Comparison of ENCODE assay signal across 1 cellular context in the genomic region with DNA sequence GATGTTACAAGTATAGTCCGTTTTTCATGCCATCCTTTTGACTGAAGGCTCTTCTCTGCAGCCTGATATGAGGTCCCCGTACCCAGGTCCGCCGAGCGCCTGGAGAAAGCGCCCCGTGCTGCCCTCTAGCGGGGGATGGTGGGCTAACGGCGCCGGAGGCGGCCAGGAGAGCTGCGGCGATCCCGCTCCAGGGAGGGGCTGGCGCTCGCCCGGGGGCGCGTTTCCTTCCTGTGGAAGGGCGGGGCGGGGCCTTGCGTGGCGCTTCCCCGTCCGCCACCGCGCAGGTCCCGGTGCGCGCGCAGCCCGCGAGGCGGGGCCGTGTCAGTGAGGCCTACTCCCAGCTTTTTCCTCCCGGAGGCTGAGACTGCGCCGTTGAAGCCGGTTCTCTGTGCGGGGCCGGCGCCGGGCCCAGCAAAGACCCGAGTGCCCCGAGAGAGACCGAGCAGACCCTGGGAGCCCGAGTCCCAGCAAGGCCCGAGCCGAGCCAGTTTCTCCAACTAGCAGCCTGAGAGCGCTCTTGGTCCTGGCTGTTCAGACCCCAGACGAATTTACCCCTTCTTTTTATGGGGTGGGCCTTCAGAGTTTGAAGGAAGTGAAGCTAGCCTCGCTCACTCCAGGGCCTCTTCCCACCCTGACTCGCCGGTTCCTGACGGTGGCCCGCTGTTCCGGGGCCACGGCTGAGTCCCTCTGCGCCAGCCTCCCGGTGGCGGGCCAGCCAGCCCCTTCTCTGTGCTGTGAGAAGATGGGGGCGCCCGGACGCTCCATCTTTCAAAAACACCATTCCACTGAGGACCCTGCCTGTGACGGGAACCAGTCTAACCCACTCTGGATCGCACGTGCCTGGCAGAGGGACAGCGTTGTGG.
TF ChIP-seq lines count a peak whose summit lies in the region.

No MANE protein-coding gene starts in this region.

TF ChIP-seq in K562, 482 proteins besides CTCF, POLR2A, EP300 and RAD21 (continued from another document and continues in another):
- TF ChIP-seq, protein P1, sequence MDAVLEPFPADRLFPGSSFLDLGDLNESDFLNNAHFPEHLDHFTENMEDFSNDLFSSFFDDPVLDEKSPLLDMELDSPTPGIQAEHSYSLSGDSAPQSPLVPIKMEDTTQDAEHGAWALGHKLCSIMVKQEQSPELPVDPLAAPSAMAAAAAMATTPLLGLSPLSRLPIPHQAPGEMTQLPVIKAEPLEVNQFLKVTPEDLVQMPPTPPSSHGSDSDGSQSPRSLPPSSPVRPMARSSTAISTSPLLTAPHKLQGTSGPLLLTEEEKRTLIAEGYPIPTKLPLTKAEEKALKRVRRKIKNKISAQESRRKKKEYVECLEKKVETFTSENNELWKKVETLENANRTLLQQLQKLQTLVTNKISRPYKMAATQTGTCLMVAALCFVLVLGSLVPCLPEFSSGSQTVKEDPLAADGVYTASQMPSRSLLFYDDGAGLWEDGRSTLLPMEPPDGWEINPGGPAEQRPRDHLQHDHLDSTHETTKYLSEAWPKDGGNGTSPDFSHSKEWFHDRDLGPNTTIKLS (IDR thresholded peaks at IDR 0.05; ENCODE audit: borderline replicate concordance, low read depth): peak; percentile 63; the same call in 1 of the 2 replicates
- peak; percentile 54 for TF ChIP-seq KLF16 (IDR thresholded peaks at IDR 0.05)
- no peak for TF ChIP-seq NR2C2 (CRISPR knock-in tag; IDR thresholded peaks at IDR 0.05)
- peak; percentile 54; the same call in 1 of the 2 replicates for TF ChIP-seq NR2C2 (tag; IDR thresholded peaks at IDR 0.05)
- TF ChIP-seq EP400 (IDR thresholded peaks at IDR 0.05): peak; percentile 16; the same call in 1 of the 2 replicates
- TF ChIP-seq, protein P2, sequence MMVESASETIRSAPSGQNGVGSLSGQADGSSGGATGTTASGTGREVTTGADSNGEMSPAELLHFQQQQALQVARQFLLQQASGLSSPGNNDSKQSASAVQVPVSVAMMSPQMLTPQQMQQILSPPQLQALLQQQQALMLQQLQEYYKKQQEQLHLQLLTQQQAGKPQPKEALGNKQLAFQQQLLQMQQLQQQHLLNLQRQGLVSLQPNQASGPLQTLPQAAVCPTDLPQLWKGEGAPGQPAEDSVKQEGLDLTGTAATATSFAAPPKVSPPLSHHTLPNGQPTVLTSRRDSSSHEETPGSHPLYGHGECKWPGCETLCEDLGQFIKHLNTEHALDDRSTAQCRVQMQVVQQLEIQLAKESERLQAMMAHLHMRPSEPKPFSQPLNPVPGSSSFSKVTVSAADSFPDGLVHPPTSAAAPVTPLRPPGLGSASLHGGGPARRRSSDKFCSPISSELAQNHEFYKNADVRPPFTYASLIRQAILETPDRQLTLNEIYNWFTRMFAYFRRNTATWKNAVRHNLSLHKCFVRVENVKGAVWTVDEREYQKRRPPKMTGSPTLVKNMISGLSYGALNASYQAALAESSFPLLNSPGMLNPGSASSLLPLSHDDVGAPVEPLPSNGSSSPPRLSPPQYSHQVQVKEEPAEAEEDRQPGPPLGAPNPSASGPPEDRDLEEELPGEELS (CRISPR knock-in tag; IDR thresholded peaks at IDR 0.05; ENCODE audit: borderline replicate concordance): no peak
- TF ChIP-seq GATAD2B (IDR thresholded peaks at IDR 0.05; ENCODE audit: borderline replicate concordance): peak; percentile 60; the same call in 1 of the 2 replicates
- 0 out of 2 replicates have a peak, but pooled peaks have one; percentile 30 for TF ChIP-seq PHB (CRISPR knock-in tag; IDR thresholded peaks at IDR 0.05)
- peak; percentile 92 for TF ChIP-seq PHF8 (IDR thresholded peaks at IDR 0.05; ENCODE audit: borderline replicate concordance, low read length)
- TF ChIP-seq ZNF311 (CRISPR knock-in tag; IDR thresholded peaks at IDR 0.05): no peak
- no peak for TF ChIP-seq RFX7 (CRISPR knock-in tag; IDR thresholded peaks at IDR 0.05)
- TF ChIP-seq NFRKB (IDR thresholded peaks at IDR 0.05; ENCODE audit: low read depth): 0 out of 2 replicates have a peak, but pooled peaks have one; percentile 46
- no peak for TF ChIP-seq BCOR (IDR thresholded peaks at IDR 0.05)
- TF ChIP-seq, protein P3, sequence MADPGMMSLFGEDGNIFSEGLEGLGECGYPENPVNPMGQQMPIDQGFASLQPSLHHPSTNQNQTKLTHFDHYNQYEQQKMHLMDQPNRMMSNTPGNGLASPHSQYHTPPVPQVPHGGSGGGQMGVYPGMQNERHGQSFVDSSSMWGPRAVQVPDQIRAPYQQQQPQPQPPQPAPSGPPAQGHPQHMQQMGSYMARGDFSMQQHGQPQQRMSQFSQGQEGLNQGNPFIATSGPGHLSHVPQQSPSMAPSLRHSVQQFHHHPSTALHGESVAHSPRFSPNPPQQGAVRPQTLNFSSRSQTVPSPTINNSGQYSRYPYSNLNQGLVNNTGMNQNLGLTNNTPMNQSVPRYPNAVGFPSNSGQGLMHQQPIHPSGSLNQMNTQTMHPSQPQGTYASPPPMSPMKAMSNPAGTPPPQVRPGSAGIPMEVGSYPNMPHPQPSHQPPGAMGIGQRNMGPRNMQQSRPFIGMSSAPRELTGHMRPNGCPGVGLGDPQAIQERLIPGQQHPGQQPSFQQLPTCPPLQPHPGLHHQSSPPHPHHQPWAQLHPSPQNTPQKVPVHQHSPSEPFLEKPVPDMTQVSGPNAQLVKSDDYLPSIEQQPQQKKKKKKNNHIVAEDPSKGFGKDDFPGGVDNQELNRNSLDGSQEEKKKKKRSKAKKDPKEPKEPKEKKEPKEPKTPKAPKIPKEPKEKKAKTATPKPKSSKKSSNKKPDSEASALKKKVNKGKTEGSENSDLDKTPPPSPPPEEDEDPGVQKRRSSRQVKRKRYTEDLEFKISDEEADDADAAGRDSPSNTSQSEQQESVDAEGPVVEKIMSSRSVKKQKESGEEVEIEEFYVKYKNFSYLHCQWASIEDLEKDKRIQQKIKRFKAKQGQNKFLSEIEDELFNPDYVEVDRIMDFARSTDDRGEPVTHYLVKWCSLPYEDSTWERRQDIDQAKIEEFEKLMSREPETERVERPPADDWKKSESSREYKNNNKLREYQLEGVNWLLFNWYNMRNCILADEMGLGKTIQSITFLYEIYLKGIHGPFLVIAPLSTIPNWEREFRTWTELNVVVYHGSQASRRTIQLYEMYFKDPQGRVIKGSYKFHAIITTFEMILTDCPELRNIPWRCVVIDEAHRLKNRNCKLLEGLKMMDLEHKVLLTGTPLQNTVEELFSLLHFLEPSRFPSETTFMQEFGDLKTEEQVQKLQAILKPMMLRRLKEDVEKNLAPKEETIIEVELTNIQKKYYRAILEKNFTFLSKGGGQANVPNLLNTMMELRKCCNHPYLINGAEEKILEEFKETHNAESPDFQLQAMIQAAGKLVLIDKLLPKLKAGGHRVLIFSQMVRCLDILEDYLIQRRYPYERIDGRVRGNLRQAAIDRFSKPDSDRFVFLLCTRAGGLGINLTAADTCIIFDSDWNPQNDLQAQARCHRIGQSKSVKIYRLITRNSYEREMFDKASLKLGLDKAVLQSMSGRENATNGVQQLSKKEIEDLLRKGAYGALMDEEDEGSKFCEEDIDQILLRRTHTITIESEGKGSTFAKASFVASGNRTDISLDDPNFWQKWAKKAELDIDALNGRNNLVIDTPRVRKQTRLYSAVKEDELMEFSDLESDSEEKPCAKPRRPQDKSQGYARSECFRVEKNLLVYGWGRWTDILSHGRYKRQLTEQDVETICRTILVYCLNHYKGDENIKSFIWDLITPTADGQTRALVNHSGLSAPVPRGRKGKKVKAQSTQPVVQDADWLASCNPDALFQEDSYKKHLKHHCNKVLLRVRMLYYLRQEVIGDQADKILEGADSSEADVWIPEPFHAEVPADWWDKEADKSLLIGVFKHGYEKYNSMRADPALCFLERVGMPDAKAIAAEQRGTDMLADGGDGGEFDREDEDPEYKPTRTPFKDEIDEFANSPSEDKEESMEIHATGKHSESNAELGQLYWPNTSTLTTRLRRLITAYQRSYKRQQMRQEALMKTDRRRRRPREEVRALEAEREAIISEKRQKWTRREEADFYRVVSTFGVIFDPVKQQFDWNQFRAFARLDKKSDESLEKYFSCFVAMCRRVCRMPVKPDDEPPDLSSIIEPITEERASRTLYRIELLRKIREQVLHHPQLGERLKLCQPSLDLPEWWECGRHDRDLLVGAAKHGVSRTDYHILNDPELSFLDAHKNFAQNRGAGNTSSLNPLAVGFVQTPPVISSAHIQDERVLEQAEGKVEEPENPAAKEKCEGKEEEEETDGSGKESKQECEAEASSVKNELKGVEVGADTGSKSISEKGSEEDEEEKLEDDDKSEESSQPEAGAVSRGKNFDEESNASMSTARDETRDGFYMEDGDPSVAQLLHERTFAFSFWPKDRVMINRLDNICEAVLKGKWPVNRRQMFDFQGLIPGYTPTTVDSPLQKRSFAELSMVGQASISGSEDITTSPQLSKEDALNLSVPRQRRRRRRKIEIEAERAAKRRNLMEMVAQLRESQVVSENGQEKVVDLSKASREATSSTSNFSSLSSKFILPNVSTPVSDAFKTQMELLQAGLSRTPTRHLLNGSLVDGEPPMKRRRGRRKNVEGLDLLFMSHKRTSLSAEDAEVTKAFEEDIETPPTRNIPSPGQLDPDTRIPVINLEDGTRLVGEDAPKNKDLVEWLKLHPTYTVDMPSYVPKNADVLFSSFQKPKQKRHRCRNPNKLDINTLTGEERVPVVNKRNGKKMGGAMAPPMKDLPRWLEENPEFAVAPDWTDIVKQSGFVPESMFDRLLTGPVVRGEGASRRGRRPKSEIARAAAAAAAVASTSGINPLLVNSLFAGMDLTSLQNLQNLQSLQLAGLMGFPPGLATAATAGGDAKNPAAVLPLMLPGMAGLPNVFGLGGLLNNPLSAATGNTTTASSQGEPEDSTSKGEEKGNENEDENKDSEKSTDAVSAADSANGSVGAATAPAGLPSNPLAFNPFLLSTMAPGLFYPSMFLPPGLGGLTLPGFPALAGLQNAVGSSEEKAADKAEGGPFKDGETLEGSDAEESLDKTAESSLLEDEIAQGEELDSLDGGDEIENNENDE (IDR thresholded peaks at IDR 0.05; ENCODE audit: low read depth, low read length): no peak
- 0 out of 2 replicates have a peak, but pooled peaks have one; percentile 37 for TF ChIP-seq RNF2 (IDR thresholded peaks at IDR 0.05)
- no peak for TF ChIP-seq DACH1 (IDR thresholded peaks at IDR 0.05; ENCODE audit: partially characterized antibody)
- TF ChIP-seq XRCC4 (IDR thresholded peaks at IDR 0.05; ENCODE audit: extremely low read depth, insufficient read depth, insufficient read length): no peak
- TF ChIP-seq, protein P4, sequence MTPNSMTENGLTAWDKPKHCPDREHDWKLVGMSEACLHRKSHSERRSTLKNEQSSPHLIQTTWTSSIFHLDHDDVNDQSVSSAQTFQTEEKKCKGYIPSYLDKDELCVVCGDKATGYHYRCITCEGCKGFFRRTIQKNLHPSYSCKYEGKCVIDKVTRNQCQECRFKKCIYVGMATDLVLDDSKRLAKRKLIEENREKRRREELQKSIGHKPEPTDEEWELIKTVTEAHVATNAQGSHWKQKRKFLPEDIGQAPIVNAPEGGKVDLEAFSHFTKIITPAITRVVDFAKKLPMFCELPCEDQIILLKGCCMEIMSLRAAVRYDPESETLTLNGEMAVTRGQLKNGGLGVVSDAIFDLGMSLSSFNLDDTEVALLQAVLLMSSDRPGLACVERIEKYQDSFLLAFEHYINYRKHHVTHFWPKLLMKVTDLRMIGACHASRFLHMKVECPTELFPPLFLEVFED (CRISPR knock-in tag; conservative IDR thresholded peaks at IDR 0.05): no peak
- TF ChIP-seq MYBL2 (IDR thresholded peaks at IDR 0.05; ENCODE audit: low read depth): no peak
- no peak for TF ChIP-seq MYBL2 (CRISPR knock-in tag; IDR thresholded peaks at IDR 0.05; ENCODE audit: borderline replicate concordance)
- TF ChIP-seq NFIC (IDR thresholded peaks at IDR 0.05): no peak
- no peak for TF ChIP-seq FOSL1 (tag; conservative IDR thresholded peaks at IDR 0.05)
- peak; percentile 14; the same call in 1 of the 2 replicates for TF ChIP-seq TCF3 (CRISPR knock-in tag; IDR thresholded peaks at IDR 0.05)
- TF ChIP-seq MAZ (CRISPR knock-in tag; conservative IDR thresholded peaks at IDR 0.05 in 1 of 2, IDR thresholded peaks at IDR 0.05 in 1 of 2): peak; percentile 98 to 99
- TF ChIP-seq ZNF212 (CRISPR knock-in tag; IDR thresholded peaks at IDR 0.05): no peak
- TF ChIP-seq, protein P5, sequence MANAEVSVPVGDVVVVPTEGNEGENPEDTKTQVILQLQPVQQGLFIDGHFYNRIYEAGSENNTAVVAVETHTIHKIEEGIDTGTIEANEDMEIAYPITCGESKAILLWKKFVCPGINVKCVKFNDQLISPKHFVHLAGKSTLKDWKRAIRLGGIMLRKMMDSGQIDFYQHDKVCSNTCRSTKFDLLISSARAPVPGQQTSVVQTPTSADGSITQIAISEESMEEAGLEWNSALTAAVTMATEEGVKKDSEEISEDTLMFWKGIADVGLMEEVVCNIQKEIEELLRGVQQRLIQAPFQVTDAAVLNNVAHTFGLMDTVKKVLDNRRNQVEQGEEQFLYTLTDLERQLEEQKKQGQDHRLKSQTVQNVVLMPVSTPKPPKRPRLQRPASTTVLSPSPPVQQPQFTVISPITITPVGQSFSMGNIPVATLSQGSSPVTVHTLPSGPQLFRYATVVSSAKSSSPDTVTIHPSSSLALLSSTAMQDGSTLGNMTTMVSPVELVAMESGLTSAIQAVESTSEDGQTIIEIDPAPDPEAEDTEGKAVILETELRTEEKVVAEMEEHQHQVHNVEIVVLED (CRISPR knock-in tag; IDR thresholded peaks at IDR 0.05): peak; percentile 66; the same call in 1 of the 2 replicates
- TF ChIP-seq CHD1 (IDR thresholded peaks at IDR 0.05; ENCODE audit: low read length): peak; percentile 69
- TF ChIP-seq NR4A1 (CRISPR knock-in tag; IDR thresholded peaks at IDR 0.05): 0 out of 2 replicates have a peak, but pooled peaks have one; percentile 46
- TF ChIP-seq NR4A1 (tag; IDR thresholded peaks at IDR 0.05): no peak
- TF ChIP-seq PCBP2 (IDR thresholded peaks at IDR 0.05; ENCODE audit: low read depth, low read length, poor library complexity, severe bottlenecking): no peak
- no peak for TF ChIP-seq SNRNP70 (optimal IDR thresholded peaks at IDR 0.05; ENCODE audit: low read depth, low read length)
- TF ChIP-seq, protein P6, sequence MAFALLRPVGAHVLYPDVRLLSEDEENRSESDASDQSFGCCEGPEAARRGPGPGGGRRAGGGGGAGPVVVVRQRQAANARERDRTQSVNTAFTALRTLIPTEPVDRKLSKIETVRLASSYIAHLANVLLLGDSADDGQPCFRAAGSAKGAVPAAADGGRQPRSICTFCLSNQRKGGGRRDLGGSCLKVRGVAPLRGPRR (CRISPR knock-in tag; IDR thresholded peaks at IDR 0.05): no peak
- peak; percentile 88 for TF ChIP-seq POLR2B (IDR thresholded peaks at IDR 0.05; ENCODE audit: low read depth, partially characterized antibody)
- TF ChIP-seq ZNF785 (CRISPR knock-in tag; IDR thresholded peaks at IDR 0.05): no peak
- no peak for TF ChIP-seq ZNF282 (CRISPR knock-in tag; IDR thresholded peaks at IDR 0.05)
- TF ChIP-seq POLR2H (tag; IDR thresholded peaks at IDR 0.05; ENCODE audit: low read depth): peak; percentile 80
- peak; percentile 89; the same call in 1 of the 2 replicates for TF ChIP-seq GTF2E2 (tag; IDR thresholded peaks at IDR 0.05)
- 0 out of 4 replicates have a peak, but pooled peaks of 1 of the 2 experiments have one; percentile 23 for TF ChIP-seq NONO (IDR thresholded peaks at IDR 0.05; ENCODE audit: low read depth in 2 of 2, low read length in 1 of 2)
